Comparison of ENCODE assay signal across 17 cellular contexts in genomic region chr15:42102646-42103235, GRCh38. TPM values are rescaled to one million over a fixed set of nuclear protein-coding genes. Genes with fewer than 3 reads are reported as not detected.
A peak's percentile ranks its signal among the peaks of the same experiment; 100 is the strongest.
DNase-seq lines count a peak whose midpoint lies in the region; ATAC-seq and TF ChIP-seq lines count a peak whose summit lies in the region.
"Had no signal": no experiment of that assay in that cellular context is flagged by ENCODE, and none has a peak within 500 bp of the region (broad histone marks: within the 10 kb centered on the region; RNA-seq: fewer than 3 reads in every experiment).

No MANE protein-coding gene starts in this region.

- H3K27ac ChIP-seq in esophagus muscularis mucosa (replicated peaks in 1 of 4), result no peak overlapping the region
- H3K27ac ChIP-seq: esophagus squamous epithelium, prostate gland had no signal

- H3K4me3 Mint-ChIP-seq in osteocyte (ENCODE audit: unreplicated experiment), result no peak overlapping the region
- no peak overlapping the region for H3K4me3 Mint-ChIP-seq in activated CD4-positive, alpha-beta memory T cell treated with anti-CD3 and anti-CD28 coated beads for 36 hours
- H3K4me3 Mint-ChIP-seq: activated CD8-positive, alpha-beta T cell treated with anti-CD3 and anti-CD28 coated beads for 36 hours; immature natural killer cell had no signal

- no peaks in the 10 kb centered on the region for H3K9me3 ChIP-seq in esophagus muscularis mucosa
- H3K9me3 ChIP-seq: esophagus squamous epithelium, prostate gland had no signal

- peak; percentile 65 for DNase-seq in Daoy (ENCODE audit: low read depth)
- DNase-seq in RPMI8226, result peak; percentile 52
- peak; percentile 82 for DNase-seq in esophagus muscularis mucosa (ENCODE audit: extremely low spot score)
- DNase-seq in osteocyte (ENCODE audit: extremely low spot score, unreplicated experiment), result peak; percentile 68
- no peak for DNase-seq in activated CD4-positive, alpha-beta memory T cell treated with anti-CD3 and anti-CD28 coated beads for 36 hours
- no peak for DNase-seq in NCI-H82 (lab: John Stamatoyannopoulos, UW)
- DNase-seq: activated CD8-positive, alpha-beta T cell treated with anti-CD3 and anti-CD28 coated beads for 36 hours; activated effector memory CD4-positive, alpha-beta T cell treated with anti-CD3 and anti-CD28 coated beads, Interleukin-2, amount 50 U/mL, for 16 hours; central memory CD4-positive, alpha-beta T cell; esophagus squamous epithelium; immature natural killer cell; KBM-7; NCI-H1694 treated with DMSO at 0.1 percent for 48 hours had no signal

- WGBS in esophagus muscularis mucosa, result 81% methylated on average over 6 of the region's 6 CpGs

- no peak for TF ChIP-seq EP300 in esophagus muscularis mucosa (IDR thresholded peaks at IDR 0.05)

- POLR2A ChIA-PET in activated CD4-positive, alpha-beta memory T cell treated with anti-CD3 and anti-CD28 coated beads for 36 hours (lab: Charles Lee), result no interaction called here

- no peaks in the 10 kb centered on the region for H3K36me3 Mint-ChIP-seq in osteocyte (ENCODE audit: unreplicated experiment)
- H3K36me3 Mint-ChIP-seq in activated CD4-positive, alpha-beta memory T cell treated with anti-CD3 and anti-CD28 coated beads for 36 hours, result no peaks in the 10 kb centered on the region
- H3K36me3 Mint-ChIP-seq: immature natural killer cell had no signal

- peaks cover 0 to 5% (median 0%) of the 10 kb centered on the region in 4 donors for H3K27me3 ChIP-seq in esophagus muscularis mucosa
- H3K27me3 ChIP-seq: esophagus squamous epithelium had no signal

- no peaks in the 10 kb centered on the region for H3K36me3 ChIP-seq in esophagus muscularis mucosa
- H3K36me3 ChIP-seq: esophagus squamous epithelium, prostate gland had no signal

- H3K4me3 ChIP-seq in esophagus muscularis mucosa, result no peak overlapping the region
- H3K4me3 ChIP-seq: esophagus squamous epithelium, prostate gland had no signal

- no peak overlapping the region for H3K27ac Mint-ChIP-seq in osteocyte (ENCODE audit: unreplicated experiment)
- H3K27ac Mint-ChIP-seq in activated CD4-positive, alpha-beta memory T cell treated with anti-CD3 and anti-CD28 coated beads for 36 hours, result no peak overlapping the region
- H3K27ac Mint-ChIP-seq: activated CD8-positive, alpha-beta T cell treated with anti-CD3 and anti-CD28 coated beads for 36 hours; immature natural killer cell had no signal

- intact Hi-C loops in esophagus muscularis mucosa (cut with DNase I), result no loop called here
- intact Hi-C loops in activated CD4-positive, alpha-beta memory T cell treated with anti-CD3 and anti-CD28 coated beads for 36 hours (cut with micrococcal nuclease), result no loop called here

- CTCF ChIA-PET in activated CD4-positive, alpha-beta memory T cell treated with anti-CD3 and anti-CD28 coated beads for 36 hours (lab: Charles Lee), result no interaction called here

- H3K4me1 ChIP-seq in esophagus muscularis mucosa, result no peaks in the 10 kb centered on the region
- H3K4me1 ChIP-seq: prostate gland had no signal

- TF ChIP-seq CTCF in esophagus muscularis mucosa (IDR thresholded peaks at IDR 0.05) (no peak), osteocyte (IDR thresholded peaks at IDR 0.05) (no peak)

- H3K9me3 Mint-ChIP-seq in osteocyte (ENCODE audit: unreplicated experiment), result no peaks in the 10 kb centered on the region
- H3K9me3 Mint-ChIP-seq in activated CD4-positive, alpha-beta memory T cell treated with anti-CD3 and anti-CD28 coated beads for 36 hours, result no peaks in the 10 kb centered on the region
- H3K9me3 Mint-ChIP-seq: activated CD8-positive, alpha-beta T cell treated with anti-CD3 and anti-CD28 coated beads for 36 hours; immature natural killer cell had no signal

- H3K27me3 Mint-ChIP-seq in osteocyte (ENCODE audit: unreplicated experiment), result peaks cover 5% of the 10 kb centered on the region
- H3K27me3 Mint-ChIP-seq in activated CD4-positive, alpha-beta memory T cell treated with anti-CD3 and anti-CD28 coated beads for 36 hours, result peaks cover 8% of the 10 kb centered on the region

- H3K4me1 Mint-ChIP-seq in osteocyte (ENCODE audit: unreplicated experiment), result peaks cover 20% of the 10 kb centered on the region
- peaks cover 8% of the 10 kb centered on the region for H3K4me1 Mint-ChIP-seq in activated CD4-positive, alpha-beta memory T cell treated with anti-CD3 and anti-CD28 coated beads for 36 hours (ENCODE audit: low read depth)
- H3K4me1 Mint-ChIP-seq: immature natural killer cell had no signal

- no peak for TF ChIP-seq POLR2A in esophagus muscularis mucosa (IDR thresholded peaks at IDR 0.05; ENCODE audit: low read depth)

- ATAC-seq in HG03342 (IDR thresholded peaks at IDR 0.05; ENCODE audit: unreplicated experiment), result no peak
- no peak for ATAC-seq in GM21529 (IDR thresholded peaks at IDR 0.05; ENCODE audit: unreplicated experiment)
- ATAC-seq: activated CD8-positive, alpha-beta T cell treated with anti-CD3 and anti-CD28 coated beads for 36 hours; Right ventricle myocardium inferior had no signal

RNA-seq across cellular contexts. Expression of gene PLA2G4D, which starts 8.4 kb away (rescaled TPM):
- not detected in 2 replicates for total RNA-seq in Daoy (2014; rRNA removed; shearing (Covaris generic))
- total RNA-seq in esophagus muscularis mucosa (not detected), osteocyte (not detected in 2 replicates)
- not detected for total RNA-seq in activated CD4-positive, alpha-beta memory T cell treated with anti-CD3 and anti-CD28 coated beads for 36 hours
- total RNA-seq: activated CD8-positive, alpha-beta T cell treated with anti-CD3 and anti-CD28 coated beads for 36 hours; Right ventricle myocardium inferior had no signal

RNA-seq across cellular contexts. Expression of gene PLA2G4F, which starts 53.7 kb away (rescaled TPM):
- not detected in 2 replicates for total RNA-seq in Daoy (2014; rRNA removed; shearing (Covaris generic))
- under 1 TPM in 1 of 4 donors, not detected in 3; 0.11 TPM for total RNA-seq in esophagus muscularis mucosa
- not detected in 2 replicates for total RNA-seq in osteocyte
- total RNA-seq in activated CD4-positive, alpha-beta memory T cell treated with anti-CD3 and anti-CD28 coated beads for 36 hours, result not detected
- total RNA-seq: activated CD8-positive, alpha-beta T cell treated with anti-CD3 and anti-CD28 coated beads for 36 hours had no signal

Comparison
In these comparisons a context has a peak if more than half of its experiments do, and no peak if none do; other contexts are left out.
1. DNase-seq: peak in Daoy (single experiment), RPMI8226 (single experiment), esophagus muscularis mucosa (single experiment) and osteocyte (single experiment); none in activated CD4-positive, alpha-beta memory T cell treated with anti-CD3 and anti-CD28 coated beads for 36 hours (single experiment) and NCI-H82 (single experiment).